ENCODE assay signal across 28 cellular contexts in genomic region chr6:113585246-113585645, GRCh38.
"Had no signal": no experiment of that assay in that cellular context is flagged by ENCODE, and none has a peak within 500 bp of the region (broad histone marks: within the 10 kb centered on the region; RNA-seq: fewer than 3 reads in every experiment).

No MANE protein-coding gene starts in this region.

- DNase-seq: activated CD4-positive, alpha-beta T cell treated with anti-CD3 and anti-CD28 coated beads for 48 hours; activated CD4-positive, alpha-beta T cell treated with anti-CD3 and anti-CD28 coated beads, Interleukin-2, amount 50 U/mL, for 48 hours; activated CD8-positive, alpha-beta memory T cell treated with anti-CD3 and anti-CD28 coated beads, Interleukin-2, amount 50 U/mL, for 4 hours; activated effector memory CD4-positive, alpha-beta T cell treated with anti-CD3 and anti-CD28 coated beads, Interleukin-2, amount 50 U/mL, for 16 hours; activated naive CD4-positive, alpha-beta T cell treated with anti-CD3 and anti-CD28 coated beads for 36 hours; activated naive CD8-positive, alpha-beta T cell treated with anti-CD3 and anti-CD28 coated beads for 36 hours; activated T-cell treated with anti-CD3 and anti-CD28 coated beads, Interleukin-2, amount 50 U/mL, for 1 hour; adrenal gland; cerebellar nuclear complex; dorsolateral prefrontal cortex; effector memory CD4-positive, alpha-beta T cell; foreskin melanocyte; glutamatergic neuron; islet precursor cell; left cardiac atrium; left ventricle myocardium superior; mammary epithelial cell; right lobe of liver; stimulated activated CD4-positive, alpha-beta T cell treated with anti-CD3 and anti-CD28 coated beads, Interleukin-2, amount 100 ng/mL, for 48 hours; stimulated activated naive CD4-positive, alpha-beta T cell treated with Interleukin-2 at 50 U/mL for 16 hours; T-helper 1 cell; transverse colon had no signal

- H3K4me1 Mint-ChIP-seq: activated naive CD8-positive, alpha-beta T cell treated with anti-CD3 and anti-CD28 coated beads for 36 hours had no signal

- H3K27ac ChIP-seq: adrenal gland, ascending aorta, coronary artery, dorsolateral prefrontal cortex, neutrophil, right lobe of liver, transverse colon, VCaP had no signal

- H3K27me3 ChIP-seq: adrenal gland, ascending aorta, neutrophil, right lobe of liver, transverse colon had no signal

- H3K9me3 Mint-ChIP-seq: activated naive CD4-positive, alpha-beta T cell treated with anti-CD3 and anti-CD28 coated beads for 36 hours; activated naive CD8-positive, alpha-beta T cell treated with anti-CD3 and anti-CD28 coated beads for 36 hours; activated T-helper 1 cell treated with anti-CD3 and anti-CD28 coated beads, Interleukin-12 subunit alpha, Interleukin-12 subunit beta, Interleukin-2, Interleukin-4 antibody, amounts not matched to agents 30 ng/mL and 10 ng/mL and 1 ng/mL, durations not matched to agents 14 hours and 24 hours and 36 hours; nephron had no signal

- H3K27ac Mint-ChIP-seq: activated naive CD4-positive, alpha-beta T cell treated with anti-CD3 and anti-CD28 coated beads for 36 hours; activated naive CD8-positive, alpha-beta T cell treated with anti-CD3 and anti-CD28 coated beads for 36 hours; activated T-helper 1 cell treated with anti-CD3 and anti-CD28 coated beads, Interleukin-12 subunit alpha, Interleukin-12 subunit beta, Interleukin-2, Interleukin-4 antibody, amounts not matched to agents 30 ng/mL and 10 ng/mL and 1 ng/mL, durations not matched to agents 14 hours and 24 hours and 36 hours had no signal

- H3K4me1 ChIP-seq: adrenal gland, ascending aorta, right lobe of liver, transverse colon had no signal

- H3K4me3 Mint-ChIP-seq: activated naive CD4-positive, alpha-beta T cell treated with anti-CD3 and anti-CD28 coated beads for 36 hours; activated naive CD8-positive, alpha-beta T cell treated with anti-CD3 and anti-CD28 coated beads for 36 hours; activated T-helper 1 cell treated with anti-CD3 and anti-CD28 coated beads, Interleukin-12 subunit alpha, Interleukin-12 subunit beta, Interleukin-2, Interleukin-4 antibody, amounts not matched to agents 30 ng/mL and 10 ng/mL and 1 ng/mL, durations not matched to agents 14 hours and 24 hours and 36 hours; nephron had no signal

- H3K9me3 ChIP-seq: adrenal gland, ascending aorta, neutrophil, right lobe of liver, transverse colon had no signal

- H3K4me3 ChIP-seq: adrenal gland, ascending aorta, coronary artery, dorsolateral prefrontal cortex, right lobe of liver, transverse colon had no signal

- H3K36me3 Mint-ChIP-seq: activated naive CD8-positive, alpha-beta T cell treated with anti-CD3 and anti-CD28 coated beads for 36 hours had no signal

- H3K36me3 ChIP-seq: adrenal gland, ascending aorta, neutrophil, right lobe of liver, transverse colon had no signal

- ATAC-seq: left cardiac atrium, left ventricle myocardium superior, right lobe of liver had no signal
